Comparison of ENCODE assay signal across 12 cellular contexts in genomic region chr17:75084039-75084660, GRCh38. TPM values are rescaled to one million over a fixed set of nuclear protein-coding genes. Genes with fewer than 3 reads are reported as not detected.
A peak's percentile ranks its signal among the peaks of the same experiment; 100 is the strongest.
DNase-seq lines count a peak whose midpoint lies in the region; ATAC-seq and TF ChIP-seq lines count a peak whose summit lies in the region.
"Had no signal": no experiment of that assay in that cellular context is flagged by ENCODE, and none has a peak within 500 bp of the region (broad histone marks: within the 10 kb centered on the region; RNA-seq: fewer than 3 reads in every experiment).

No MANE protein-coding gene starts in this region.

- no peaks in the 10 kb centered on the region for H3K36me3 ChIP-seq in endodermal cell (ENCODE audit: control insufficient read depth, insufficient read depth, low read length)
- H3K36me3 ChIP-seq in psoas muscle (ENCODE audit: insufficient read depth in 1 of 2, low read depth in 1 of 2): no peaks in the 10 kb centered on the region

- 72 to 83% methylated on average over 11 to 14 of the region's 14 CpGs for WGBS in endodermal cell (ENCODE audit: insufficient coverage in 1 of 2, insufficient read length in 1 of 2), 2 experiments
- WGBS in psoas muscle, 3 donors: 66 to 75% (median 67%) methylated on average over 14 of the region's 14 CpGs

- no peak overlapping the region for H3K9ac ChIP-seq in endodermal cell (ENCODE audit: extremely low read depth, low read length, poor library complexity, severe bottlenecking)

- peak; percentile 8 for ATAC-seq in stimulated activated naive CD8-positive, alpha-beta T cell treated with anti-CD3 and anti-CD28 coated beads, Interleukin-15, amount 100 ng/mL, for 72 hours
- no peak for ATAC-seq in stimulated activated naive CD8-positive, alpha-beta T cell treated with anti-CD3 and anti-CD28 coated beads, Interleukin-15, Interleukin-2, amounts not matched to agents 100 U/mL and 50 U/mL, for 24 hours
- ATAC-seq in psoas muscle: no peak
- ATAC-seq: activated T-cell treated with anti-CD3 and anti-CD28 coated beads, Interleukin-2, amount 50 U/mL, for 4 hours; GM23338; stimulated activated memory B cell treated with anti-CD40 and anti-IgM and Interleukin-4, amounts not matched to agents 10 μg/mL and 1 μg/mL and 100 μg/mL, for 72 hours had no signal

- H3K27me3 ChIP-seq in endodermal cell (ENCODE audit: control insufficient read depth, insufficient read depth, low read length, poor library complexity, severe bottlenecking): no peaks in the 10 kb centered on the region
- H3K27me3 ChIP-seq in psoas muscle (ENCODE audit: insufficient read depth in 3 of 3, low read length in 2 of 3): no peaks in the 10 kb centered on the region

- no peak for TF ChIP-seq CTCF in endodermal cell (conservative IDR thresholded peaks at IDR 0.05)
- TF ChIP-seq CTCF in psoas muscle (IDR thresholded peaks at IDR 0.05): no peak

- peak overlapping the region in 1 of 2 donors; percentile 30 for H3K27ac Mint-ChIP-seq in stimulated activated naive CD8-positive, alpha-beta T cell treated with anti-CD3 and anti-CD28 coated beads, Interleukin-15, amount 100 ng/mL, for 72 hours
- H3K27ac Mint-ChIP-seq in endodermal cell: no peak overlapping the region
- H3K27ac Mint-ChIP-seq: GM23338; stimulated activated memory B cell treated with anti-CD40 and anti-IgM and Interleukin-4, amounts not matched to agents 10 μg/mL and 1 μg/mL and 100 μg/mL, for 72 hours had no signal

- H3K4me3 ChIP-seq in endodermal cell (ENCODE audit: low read length): no peak overlapping the region
- no peak overlapping the region for H3K4me3 ChIP-seq in psoas muscle
- H3K4me3 ChIP-seq: GM23338 had no signal

- H3K9me3 ChIP-seq in endodermal cell (ENCODE audit: control insufficient read depth, low read length): no peaks in the 10 kb centered on the region
- no peaks in the 10 kb centered on the region for H3K9me3 ChIP-seq in psoas muscle
- H3K9me3 ChIP-seq: Caco-2 had no signal

- intact Hi-C loops in psoas muscle (cut with DNase I): no loop called here

- H3K4me1 ChIP-seq in endodermal cell (ENCODE audit: control insufficient read depth, insufficient read depth, low read length) (peaks cover 3% of the 10 kb centered on the region), psoas muscle (peaks cover 7% of the 10 kb centered on the region)

- peaks cover 45% of the 10 kb centered on the region for H3K4me1 Mint-ChIP-seq in stimulated activated naive CD8-positive, alpha-beta T cell treated with anti-CD3 and anti-CD28 coated beads, Interleukin-15, amount 100 ng/mL, for 72 hours
- peaks cover 27% of the 10 kb centered on the region for H3K4me1 Mint-ChIP-seq in endodermal cell

- H3K27ac ChIP-seq in endodermal cell (ENCODE audit: low read depth, low read length): no peak overlapping the region
- H3K27ac ChIP-seq in psoas muscle: no peak overlapping the region

- no peaks in the 10 kb centered on the region for H3K36me3 Mint-ChIP-seq in endodermal cell (ENCODE audit: low read depth)
- H3K36me3 Mint-ChIP-seq: stimulated activated memory B cell treated with anti-CD40 and anti-IgM and Interleukin-4, amounts not matched to agents 10 μg/mL and 1 μg/mL and 100 μg/mL, for 72 hours had no signal

- H3K27me3 Mint-ChIP-seq in stimulated activated naive CD8-positive, alpha-beta T cell treated with anti-CD3 and anti-CD28 coated beads, Interleukin-15, amount 100 ng/mL, for 72 hours: peaks cover 10% of the 10 kb centered on the region
- H3K27me3 Mint-ChIP-seq in endodermal cell (ENCODE audit: insufficient read depth): no peaks in the 10 kb centered on the region
- H3K27me3 Mint-ChIP-seq: stimulated activated memory B cell treated with anti-CD40 and anti-IgM and Interleukin-4, amounts not matched to agents 10 μg/mL and 1 μg/mL and 100 μg/mL, for 72 hours had no signal

- peak overlapping the region in 1 of 2 donors; percentile 21 for H3K4me3 Mint-ChIP-seq in stimulated activated naive CD8-positive, alpha-beta T cell treated with anti-CD3 and anti-CD28 coated beads, Interleukin-15, amount 100 ng/mL, for 72 hours
- H3K4me3 Mint-ChIP-seq in endodermal cell: no peak overlapping the region
- H3K4me3 Mint-ChIP-seq: activated T-cell treated with anti-CD3 and anti-CD28 coated beads, Interleukin-2, amount 50 U/mL, for 4 hours; GM23338; stimulated activated memory B cell treated with anti-CD40 and anti-IgM and Interleukin-4, amounts not matched to agents 10 μg/mL and 1 μg/mL and 100 μg/mL, for 72 hours had no signal

- no peak for DNase-seq in stimulated activated naive CD8-positive, alpha-beta T cell treated with anti-CD3 and anti-CD28 coated beads, Interleukin-15, amount 100 ng/mL, for 72 hours
- no peak for DNase-seq in stimulated activated naive CD8-positive, alpha-beta T cell treated with anti-CD3 and anti-CD28 coated beads, Interleukin-15, Interleukin-2, amounts not matched to agents 100 U/mL and 50 U/mL, for 24 hours
- DNase-seq in endodermal cell: peak; percentile 50
- DNase-seq in NCI-H446 treated with DMSO at 0.1 percent for 48 hours (lab: John Stamatoyannopoulos, UW): no peak
- no peak for DNase-seq in psoas muscle
- DNase-seq in ecto neural progenitor cell (ENCODE audit: low spot score): no peak
- DNase-seq: activated T-cell treated with anti-CD3 and anti-CD28 coated beads, Interleukin-2, amount 50 U/mL, for 4 hours; Caco-2; islet precursor cell; NCI-H2107 had no signal

- no peaks in the 10 kb centered on the region for H3K9me3 Mint-ChIP-seq in stimulated activated naive CD8-positive, alpha-beta T cell treated with anti-CD3 and anti-CD28 coated beads, Interleukin-15, amount 100 ng/mL, for 72 hours
- no peaks in the 10 kb centered on the region for H3K9me3 Mint-ChIP-seq in endodermal cell
- H3K9me3 Mint-ChIP-seq: activated T-cell treated with anti-CD3 and anti-CD28 coated beads, Interleukin-2, amount 50 U/mL, for 4 hours; GM23338; stimulated activated memory B cell treated with anti-CD40 and anti-IgM and Interleukin-4, amounts not matched to agents 10 μg/mL and 1 μg/mL and 100 μg/mL, for 72 hours had no signal

RNA-seq across cellular contexts. Expression of gene SLC16A5, which starts 3.6 kb away (rescaled TPM):
- total RNA-seq in endodermal cell: 10 to 100 TPM; 28.8 to 54.0 TPM
- 10.8 TPM for polyA plus RNA-seq in endodermal cell (2013, experiment 1 of 2)
- polyA plus RNA-seq in endodermal cell (2013, experiment 2 of 2): 7.6 TPM
- total RNA-seq in psoas muscle: 10 to 100 TPM in 1 of 4 donors, 1 to 10 TPM in 3; 5.6 to 10.7 (median 8.1) TPM
- 1 to 10 TPM; 1.2 to 4.5 (median 3.8) TPM for polyA plus RNA-seq in psoas muscle

RNA-seq across cellular contexts. Expression of gene ARMC7, which starts 25.6 kb away (rescaled TPM):
- total RNA-seq in endodermal cell: 10 to 100 TPM; 20.0 to 26.6 TPM
- 14.0 TPM for polyA plus RNA-seq in endodermal cell (2013, experiment 1 of 2)
- 12.3 TPM for polyA plus RNA-seq in endodermal cell (2013, experiment 2 of 2)
- 1 to 10 TPM; 2.7 to 7.0 (median 3.6) TPM for total RNA-seq in psoas muscle
- 1 to 10 TPM; 3.3 to 6.4 (median 4.9) TPM for polyA plus RNA-seq in psoas muscle

RNA-seq across cellular contexts. Expression of gene KCTD2, which starts 37.1 kb away (rescaled TPM):
- total RNA-seq in endodermal cell (10 to 100 TPM; 27.7 to 32.8 TPM), psoas muscle (10 to 100 TPM; 29.2 to 38.7 (median 35.2) TPM)
- polyA plus RNA-seq in endodermal cell (2013, experiment 1 of 2): 29.2 TPM
- polyA plus RNA-seq in endodermal cell (2013, experiment 2 of 2): 25.5 TPM
- 10 to 100 TPM; 26.9 to 71.2 (median 29.7) TPM for polyA plus RNA-seq in psoas muscle

RNA-seq across cellular contexts. Expression of gene ATP5PD, which starts 37.4 kb away (rescaled TPM):
- total RNA-seq in endodermal cell (100 to 1,000 TPM; 244 to 295 TPM), psoas muscle (100 to 1,000 TPM; 409 to 577 (median 500) TPM)
- 203 TPM for polyA plus RNA-seq in endodermal cell (2013, experiment 1 of 2)
- 189 TPM for polyA plus RNA-seq in endodermal cell (2013, experiment 2 of 2)
- 100 to 1,000 TPM; 619 to 931 (median 653) TPM for polyA plus RNA-seq in psoas muscle

RNA-seq across cellular contexts. Expression of gene NT5C, which starts 47.4 kb away (rescaled TPM):
- 10 to 100 TPM; 69.1 to 80.3 TPM for total RNA-seq in endodermal cell
- polyA plus RNA-seq in endodermal cell (2013, experiment 1 of 2): 71.1 TPM
- polyA plus RNA-seq in endodermal cell (2013, experiment 2 of 2): 57.0 TPM
- total RNA-seq in psoas muscle: 10 to 100 TPM; 16.4 to 44.2 (median 29.4) TPM
- polyA plus RNA-seq in psoas muscle: 10 to 100 TPM; 19.7 to 84.0 (median 56.3) TPM
